ENCODE assay signal across 8 cellular contexts in genomic region chr5:34465301-34465700, GRCh38.
DNase-seq lines count a peak whose midpoint lies in the region; FAIRE-seq and TF ChIP-seq lines count a peak whose summit lies in the region.
"Not testable (repeated sequence)": the region's sequence is repeated elsewhere in the genome, so short reads cannot be mapped to it uniquely, and the experiment has no call there.

No MANE protein-coding gene starts in this region.

- DNase-seq in CD4-positive, alpha-beta memory T cell: peak in 4 of 5 donors; percentile 48 to 61 (median 58)
- peak; percentile 31 to 64 for DNase-seq in HAP-1 (ENCODE audit: low spot score in 2 of 2)
- peak; percentile 80 for DNase-seq in NCI-H1694 (lab: John Stamatoyannopoulos, UW)
- peak; percentile 17 for DNase-seq in NOMO-1 treated with dmso at 0.1 percent for 144 hours (lab: John Stamatoyannopoulos, UW; ENCODE audit: unreplicated experiment)
- not testable (repeated sequence) for DNase-seq in H1 (ENCODE audit: low read depth in 1 of 2, low spot score in 2 of 2); retinal pigment epithelial cell (ENCODE audit: low read depth)
- DNase-seq in kidney tubule cell (ENCODE audit: low spot score): peak; percentile 64

- not testable (repeated sequence) for H3K79me1 ChIP-seq in H1 (ENCODE audit: low read depth, low read length)

- not testable (repeated sequence) for H3K4me3 Mint-ChIP-seq in CD4-positive, alpha-beta memory T cell

- WGBS in H1 (ENCODE audit: extremely low coverage in 1 of 2, insufficient coverage in 1 of 2, insufficient read length in 1 of 2, insufficient replicate concordance in 2 of 2, low coverage in 1 of 2, low lambda C conversion rate in 2 of 2, missing lambda C conversion rate in 1 of 2), 2 experiments: 2% methylated on average over 3 of the region's 4 CpGs; no CpG with 5 or more reads in 1 of the 2 experiments

- H3K79me2 ChIP-seq in H1 (ENCODE audit: control insufficient read depth in 1 of 2, insufficient read depth in 2 of 2, low read length in 2 of 2): not testable (repeated sequence)

- CTCF ChIA-PET in CD4-positive, alpha-beta memory T cell (lab: Charles Lee; ENCODE audit: partially characterized antibody): interaction anchor here (1.5 to 1.6 kb wide), 4 partner anchors 10 to 468 kb away, joined by 6 to 11 read pairs (median 7); no protein-coding TSS in a partner anchor
- CTCF ChIA-PET in H1 (lab: Charles Lee; ENCODE audit: partially characterized antibody): interaction anchor here (0.6 to 2.9 kb wide), 10 partner anchors 10 to 470 kb away, joined by 3 to 10 read pairs (median 3); no protein-coding TSS in a partner anchor

- FAIRE-seq in H1 (lab: Jason Lieb, UNC): not testable (repeated sequence)

- TF ChIP-seq CTCF in VCaP (conservative IDR thresholded peaks at IDR 0.05) (peak; percentile 30; the same call in 1 of the 2 replicates), H1 (IDR thresholded peaks at IDR 0.05; ENCODE audit: control extremely low read depth in 1 of 3, insufficient read depth in 1 of 3, low read depth in 1 of 3, low read length in 3 of 3) (peak in 2 of 3 experiments; percentile 10 to 15; a peak in 2 of 4 replicates), retinal pigment epithelial cell (conservative IDR thresholded peaks at IDR 0.05; ENCODE audit: low read depth, low read length) (peak; percentile 1)

- H2BK120ac ChIP-seq in H1 (replicated peaks; ENCODE audit: low read depth, low read length): not testable (repeated sequence)

- not testable (repeated sequence) for H3K4ac ChIP-seq in H1 (replicated peaks; ENCODE audit: insufficient read length, low read depth, low read length)

- not testable (repeated sequence) for H3K23me2 ChIP-seq in H1 (ENCODE audit: low read depth, low read length)

- not testable (repeated sequence) for H3K27ac Mint-ChIP-seq in CD4-positive, alpha-beta memory T cell

- H2BK12ac ChIP-seq in H1 (ENCODE audit: low read depth, low read length): not testable (repeated sequence)

- not testable (repeated sequence) for H3K27me3 ChIP-seq in CD4-positive, alpha-beta memory T cell (ENCODE audit: insufficient read depth, low read length); HAP-1 (ENCODE audit: low read depth); H1 (replicated peaks in 1 of 4; ENCODE audit: control insufficient read depth in 3 of 4, extremely low read depth in 1 of 4, insufficient read depth in 3 of 4, low read length in 3 of 4)

- not testable (repeated sequence) for H3K4me3 ChIP-seq in CD4-positive, alpha-beta memory T cell (ENCODE audit: low read length in 2 of 2); HAP-1; H1 (ENCODE audit: extremely low read depth in 1 of 4, insufficient read depth in 2 of 4, low read depth in 3 of 4, low read length in 4 of 4); retinal pigment epithelial cell (ENCODE audit: low read length)

- H2BK20ac ChIP-seq in H1 (ENCODE audit: low read length): not testable (repeated sequence)

- H4K20me1 ChIP-seq in H1 (replicated peaks in 1 of 2; ENCODE audit: control insufficient read depth in 1 of 2, insufficient read depth in 2 of 2, low read length in 2 of 2): not testable (repeated sequence)

- H3K4me1 ChIP-seq in CD4-positive, alpha-beta memory T cell (ENCODE audit: insufficient read depth, low read length); HAP-1; H1 (replicated peaks in 1 of 4; ENCODE audit: control insufficient read depth in 3 of 4, insufficient read depth in 4 of 4, low read length in 3 of 4): not testable (repeated sequence)

- not testable (repeated sequence) for H3K23ac ChIP-seq in H1 (ENCODE audit: insufficient read length)

- not testable (repeated sequence) for H3K36me3 ChIP-seq in CD4-positive, alpha-beta memory T cell (ENCODE audit: insufficient read depth, low read length); HAP-1 (replicated peaks); H1 (ENCODE audit: control insufficient read depth in 2 of 4, insufficient read depth in 4 of 4, low read length in 3 of 4)

- not testable (repeated sequence) for H2AFZ ChIP-seq in H1 (ENCODE audit: low read length)

- H3K4me1 Mint-ChIP-seq in CD4-positive, alpha-beta memory T cell: not testable (repeated sequence)

- H2AK5ac ChIP-seq in H1 (ENCODE audit: low read depth, low read length): not testable (repeated sequence)

- not testable (repeated sequence) for H4K5ac ChIP-seq in H1 (ENCODE audit: insufficient read length, low read depth, low read length)

- H3K14ac ChIP-seq in H1 (ENCODE audit: insufficient read length): not testable (repeated sequence)

- in situ Hi-C loops in HAP-1 (cut with MboI; ENCODE audit: low sequenced_read_pairs): not testable (repeated sequence)

- POLR2A ChIA-PET in CD4-positive, alpha-beta memory T cell (lab: Charles Lee; ENCODE audit: partially characterized antibody); H1 (lab: Charles Lee; ENCODE audit: partially characterized antibody): not testable (repeated sequence)

- not testable (repeated sequence) for H4K91ac ChIP-seq in H1 (replicated peaks; ENCODE audit: insufficient read length, low read length)

- peak; percentile 44; a peak in 3 of 4 replicates for TF ChIP-seq RAD21 in H1 (IDR thresholded peaks at IDR 0.05 in 1 of 2, conservative IDR thresholded peaks at IDR 0.05 in 1 of 2; ENCODE audit: low read depth in 2 of 2, low read length in 2 of 2)

- H3K4me2 ChIP-seq in H1 (ENCODE audit: insufficient read depth in 1 of 2, low read depth in 2 of 2, low read length in 2 of 2): not testable (repeated sequence)

- not testable (repeated sequence) for TF ChIP-seq POLR2A in H1 (IDR thresholded peaks at IDR 0.05; ENCODE audit: control extremely low read depth in 1 of 2, low read depth in 2 of 2, low read length in 2 of 2)

- not testable (repeated sequence) for H3K9me3 ChIP-seq in CD4-positive, alpha-beta memory T cell (ENCODE audit: control insufficient read depth in 1 of 2, low read length in 2 of 2); HAP-1
- H3K9me3 ChIP-seq in H1 (ENCODE audit: insufficient read depth in 2 of 2, low read depth in 1 of 2, low read length in 1 of 2): peaks cover 5 to 15% of the 10 kb centered on the region in 2 experiments; a peak in 3 of 4 replicates

- not testable (repeated sequence) for H3K9ac ChIP-seq in H1 (replicated peaks in 1 of 4; ENCODE audit: extremely low read depth in 1 of 4, low read depth in 3 of 4, low read length in 3 of 4)

- H3K56ac ChIP-seq in H1 (replicated peaks; ENCODE audit: insufficient read length, low read depth, low read length): not testable (repeated sequence)

- H4K8ac ChIP-seq in H1 (ENCODE audit: extremely low read depth, insufficient read depth, low read length): not testable (repeated sequence)

- H3K27me3 Mint-ChIP-seq in CD4-positive, alpha-beta memory T cell: not testable (repeated sequence)

- not testable (repeated sequence) for TF ChIP-seq EP300 in H1 (IDR thresholded peaks at IDR 0.05; ENCODE audit: borderline replicate concordance in 1 of 2, low read depth in 2 of 2, low read length in 2 of 2)

- H3K9me3 Mint-ChIP-seq in CD4-positive, alpha-beta memory T cell: peaks cover 3 to 16% (median 11%) of the 10 kb centered on the region in 8 donors

- H3K27ac ChIP-seq in CD4-positive, alpha-beta memory T cell (ENCODE audit: low read depth, low read length); H1 (ENCODE audit: low read depth, low read length): not testable (repeated sequence)
- peak overlapping the region; percentile 52 for H3K27ac ChIP-seq in VCaP

- not testable (repeated sequence) for H2BK15ac ChIP-seq in H1 (ENCODE audit: low read length)

- H3K36me3 Mint-ChIP-seq in CD4-positive, alpha-beta memory T cell: not testable (repeated sequence)

- not testable (repeated sequence) for H3K18ac ChIP-seq in H1 (ENCODE audit: extremely low read depth, low read length)

- not testable (repeated sequence) for H2BK5ac ChIP-seq in H1 (ENCODE audit: low read depth, low read length)

- intact Hi-C loops in CD4-positive, alpha-beta memory T cell (cut with micrococcal nuclease): loop anchor here (1.0 kb wide), 1 partner anchor 468 kb away; no protein-coding TSS in a partner anchor
